ENCODE assay signal across 18 cellular contexts in the genomic region with DNA sequence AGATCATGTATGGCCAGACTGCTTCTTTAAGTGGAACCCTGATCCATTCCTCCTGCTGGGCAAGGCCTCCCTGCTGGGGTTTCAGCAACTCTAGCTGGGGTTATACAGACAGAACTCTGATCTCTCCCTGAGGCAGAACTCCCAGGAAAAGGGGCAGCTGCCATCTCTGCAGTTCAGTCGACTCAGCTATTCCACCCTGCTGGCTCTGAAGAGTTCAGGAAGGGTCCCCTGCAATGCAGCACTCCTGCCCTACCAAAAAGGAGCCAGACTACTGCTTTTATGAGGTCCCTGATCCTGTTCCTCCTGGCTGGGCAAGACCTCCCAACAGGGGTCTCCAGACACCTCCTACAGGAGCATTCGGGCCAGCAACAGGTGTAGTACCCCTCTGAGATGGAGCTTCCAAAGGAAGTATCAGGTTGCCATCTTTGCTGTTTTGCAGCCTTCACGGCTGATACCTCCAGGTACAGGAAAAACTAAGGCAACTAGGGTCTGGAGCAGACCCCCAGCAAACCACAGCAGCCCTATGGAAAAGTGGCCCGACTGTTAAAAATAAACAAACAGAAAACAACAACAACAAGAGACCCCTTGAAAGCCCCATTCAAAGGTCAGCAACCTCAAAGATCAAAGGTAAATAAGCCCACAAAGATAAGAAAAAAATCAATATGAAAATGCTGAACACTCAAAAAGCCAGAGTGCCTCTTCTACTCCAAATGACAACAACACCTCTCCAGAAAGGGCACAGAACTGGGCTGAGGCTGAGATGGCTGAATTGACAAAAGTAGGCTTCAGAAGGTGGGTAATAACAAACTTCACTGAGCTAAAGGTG. TPM values are rescaled to one million over a fixed set of nuclear protein-coding genes. Genes with fewer than 3 reads are reported as not detected.
DNase-seq lines count a peak whose midpoint lies in the region; ATAC-seq, FAIRE-seq and TF ChIP-seq lines count a peak whose summit lies in the region.
"Had no signal": no experiment of that assay in that cellular context is flagged by ENCODE, and none has a peak within 500 bp of the region (broad histone marks: within the 10 kb centered on the region; RNA-seq: fewer than 3 reads in every experiment).

No MANE protein-coding gene starts in this region.

- WGBS in K562 (ENCODE audit: insufficient coverage, low coverage, missing lambda C conversion rate): 27% methylated on average over 4 of the region's 4 CpGs
- WGBS in neuronal stem cell (ENCODE audit: extremely low coverage in 2 of 2, insufficient read length in 2 of 2, insufficient replicate concordance in 1 of 2), 2 donors: no CpG with 5 or more reads among the region's 4 CpGs

- no peaks in the 10 kb centered on the region for H3K36me3 ChIP-seq in GM23338 (ENCODE audit: insufficient read depth)
- no peaks in the 10 kb centered on the region for H3K36me3 ChIP-seq in K562 (ENCODE audit: control insufficient read depth, insufficient read depth, low read length)
- H3K36me3 ChIP-seq in neuronal stem cell (replicated peaks in 1 of 2; ENCODE audit: control insufficient read depth in 2 of 2, insufficient read depth in 2 of 2, low read length in 2 of 2): no peaks in the 10 kb centered on the region
- H3K36me3 ChIP-seq: Peyer's patch had no signal

- no TSS peak for BruUV-seq in K562 (replicated peaks; lab: Mats Ljungman, UMichigan)

- H2BK5ac ChIP-seq in neuronal stem cell (ENCODE audit: low read length): no peak overlapping the region

- no peak overlapping the region for H3K9ac ChIP-seq in K562 (ENCODE audit: insufficient read depth in 1 of 2, low read depth in 2 of 2, low read length in 2 of 2)
- H3K9ac ChIP-seq in neuronal stem cell (ENCODE audit: low read depth, low read length, poor library complexity): no peak overlapping the region
- H3K9ac ChIP-seq: SK-N-SH had no signal

- no peak overlapping the region for H3K14ac ChIP-seq in neuronal stem cell (ENCODE audit: low read length)

- no peak for TF ChIP-seq EP300 in K562 (IDR thresholded peaks at IDR 0.05; ENCODE audit: low read length)

- no peak for TF ChIP-seq RAD21 in K562 (CRISPR knock-in tag; conservative IDR thresholded peaks at IDR 0.05 in 1 of 2, IDR thresholded peaks at IDR 0.05 in 1 of 2)

- H3K4me3 Mint-ChIP-seq in GM23338: no peak overlapping the region
- no peak overlapping the region for H3K4me3 Mint-ChIP-seq in natural killer cell treated with Interleukin-12 subunit alpha and Interleukin-12 subunit beta and Interleukin-15 and Interleukin-18, amount 100 ng/mL, for 72 hours
- H3K4me3 Mint-ChIP-seq: CD4-positive, CD25-positive, alpha-beta regulatory T cell; T-cell had no signal

- DNase-seq in GM23338 (ENCODE audit: low spot score) (no peak), NCI-H146 treated with DMSO at 0.1 percent for 48 hours (lab: John Stamatoyannopoulos, UW; ENCODE audit: unreplicated experiment) (peak; percentile 77), K562 (ENCODE audit: extremely low read depth in 1 of 4, low spot score in 3 of 4) (no peak), neuronal stem cell (ENCODE audit: low spot score) (no peak), NCI-H1930 (lab: John Stamatoyannopoulos, UW) (no peak), coronary artery (ENCODE audit: low spot score) (no peak)
- DNase-seq in natural killer cell treated with Interleukin-12 subunit alpha and Interleukin-12 subunit beta and Interleukin-15 and Interleukin-18, amount 100 ng/mL, for 72 hours (ENCODE audit: low spot score): no peak
- DNase-seq: ACHN; CD4-positive, CD25-positive, alpha-beta regulatory T cell; HCEC 1CT; KG1; NCI-H1436 treated with DMSO at 0.1 percent for 48 hours; NCI-H446; NCI-H774; Peyer's patch; SK-N-SH; T-cell had no signal

- no peak overlapping the region for H3K27ac Mint-ChIP-seq in GM23338
- peak overlapping the region in 1 of 2 donors; percentile 1 for H3K27ac Mint-ChIP-seq in natural killer cell treated with Interleukin-12 subunit alpha and Interleukin-12 subunit beta and Interleukin-15 and Interleukin-18, amount 100 ng/mL, for 72 hours
- H3K27ac Mint-ChIP-seq: CD4-positive, CD25-positive, alpha-beta regulatory T cell; T-cell had no signal

- H3K36me3 Mint-ChIP-seq in GM23338 (ENCODE audit: low read depth): peaks cover 14% of the 10 kb centered on the region
- H3K36me3 Mint-ChIP-seq in natural killer cell treated with Interleukin-12 subunit alpha and Interleukin-12 subunit beta and Interleukin-15 and Interleukin-18, amount 100 ng/mL, for 72 hours: no peaks in the 10 kb centered on the region
- H3K36me3 Mint-ChIP-seq: CD4-positive, CD25-positive, alpha-beta regulatory T cell; T-cell had no signal

- H4K20me1 ChIP-seq in GM23338 (replicated peaks; ENCODE audit: insufficient read depth) (no peaks in the 10 kb centered on the region), K562 (replicated peaks; ENCODE audit: control insufficient read depth, insufficient read depth, low read length) (no peaks in the 10 kb centered on the region; the same call in 1 of the 2 replicates)

- no peak overlapping the region for H3K23ac ChIP-seq in neuronal stem cell (ENCODE audit: low read depth, low read length, poor library complexity)

- peak overlapping the region; percentile 42 for H2BK120ac ChIP-seq in neuronal stem cell (ENCODE audit: low read depth, low read length)

- CTCF ChIA-PET in K562 (lab: Yijun Ruan, JAX; ENCODE audit: low intra/inter-chr PET ratio): no interaction called here

- H3K27me3 Mint-ChIP-seq in GM23338 (ENCODE audit: insufficient read depth, low read depth, poor library complexity): peaks cover 4% of the 10 kb centered on the region
- H3K27me3 Mint-ChIP-seq in natural killer cell treated with Interleukin-12 subunit alpha and Interleukin-12 subunit beta and Interleukin-15 and Interleukin-18, amount 100 ng/mL, for 72 hours: peaks cover 5 to 7% of the 10 kb centered on the region in 2 donors

- H3K4me3 ChIP-seq in GM23338: no peak overlapping the region
- H3K4me3 ChIP-seq in K562: no peak overlapping the region
- no peak overlapping the region for H3K4me3 ChIP-seq in neuronal stem cell (ENCODE audit: low read length in 2 of 2)
- no peak overlapping the region for H3K4me3 ChIP-seq in coronary artery
- H3K4me3 ChIP-seq: Peyer's patch had no signal

- peak overlapping the region; percentile 7 for H2BK12ac ChIP-seq in neuronal stem cell (ENCODE audit: low read length)

- H3K4ac ChIP-seq in neuronal stem cell (ENCODE audit: low read length): no peak overlapping the region

- H3K4me1 Mint-ChIP-seq in GM23338: peaks cover 29% of the 10 kb centered on the region
- peaks cover 0 to 3% of the 10 kb centered on the region in 2 donors for H3K4me1 Mint-ChIP-seq in natural killer cell treated with Interleukin-12 subunit alpha and Interleukin-12 subunit beta and Interleukin-15 and Interleukin-18, amount 100 ng/mL, for 72 hours (ENCODE audit: low read depth in 2 of 2)
- H3K4me1 Mint-ChIP-seq: CD4-positive, CD25-positive, alpha-beta regulatory T cell; T-cell had no signal

- POLR2A ChIA-PET in K562 (lab: Yijun Ruan, JAX): interaction anchor here (1.5 to 1.7 kb wide), 2 partner anchors 11 to 13 kb away, joined by 3 to 4 read pairs; no protein-coding TSS in a partner anchor

- H2AK5ac ChIP-seq in neuronal stem cell (ENCODE audit: low read depth, low read length): peak overlapping the region; percentile 44

- H3K9me1 ChIP-seq in K562 (ENCODE audit: control insufficient read depth, insufficient read depth, low read length): no peaks in the 10 kb centered on the region

- H3K9me3 ChIP-seq in K562 (replicated peaks; ENCODE audit: control insufficient read depth, insufficient read depth, low read depth, low read length) (no peaks in the 10 kb centered on the region), neuronal stem cell (replicated peaks in 1 of 2; ENCODE audit: control insufficient read depth in 2 of 2, insufficient read depth in 1 of 2, low read depth in 1 of 2, low read length in 2 of 2) (no peaks in the 10 kb centered on the region)
- H3K9me3 ChIP-seq: Peyer's patch, SK-N-SH had no signal

- no peak for FAIRE-seq in K562 (lab: Jason Lieb, UNC)

- H2AFZ ChIP-seq in GM23338: peak overlapping the region; percentile 39; the same call in 1 of the 2 replicates
- peak overlapping the region; percentile 83; the same call in 1 of the 2 replicates for H2AFZ ChIP-seq in K562 (ENCODE audit: low read depth, low read length)
- H2AFZ ChIP-seq in neuronal stem cell (ENCODE audit: low read length): peak overlapping the region; percentile 69

- H3K18ac ChIP-seq in neuronal stem cell (ENCODE audit: low read length): peak overlapping the region; percentile 76

- H4K91ac ChIP-seq in neuronal stem cell (ENCODE audit: low read depth, low read length, poor library complexity): no peak overlapping the region

- no peaks in the 10 kb centered on the region for H3K27me3 ChIP-seq in GM23338 (ENCODE audit: insufficient read depth)
- no peaks in the 10 kb centered on the region for H3K27me3 ChIP-seq in K562 (ENCODE audit: control insufficient read depth in 2 of 2, insufficient read depth in 2 of 2, low read length in 2 of 2)
- H3K27me3 ChIP-seq in neuronal stem cell (ENCODE audit: control insufficient read depth in 3 of 3, insufficient read depth in 3 of 3, low read depth in 1 of 3, low read length in 3 of 3): no peaks in the 10 kb centered on the region
- H3K27me3 ChIP-seq: Peyer's patch had no signal

- TF ChIP-seq POLR2A in K562 (conservative IDR thresholded peaks at IDR 0.05): no peak

- H3K9me2 ChIP-seq in GM23338 (ENCODE audit: insufficient read depth): peaks cover 11% of the 10 kb centered on the region
- H3K9me2 ChIP-seq: SK-N-SH had no signal

- TF ChIP-seq CTCF in GM23338 (conservative IDR thresholded peaks at IDR 0.05; ENCODE audit: low read depth in 2 of 2) (no peak), K562 (IDR thresholded peaks at IDR 0.05 in 2 of 3, conservative IDR thresholded peaks at IDR 0.05 in 1 of 3; ENCODE audit: insufficient read depth in 2 of 3, low read depth in 1 of 3, low read length in 3 of 3) (no peak), coronary artery (IDR thresholded peaks at IDR 0.05) (no peak)

- no peak overlapping the region for H2BK15ac ChIP-seq in neuronal stem cell (ENCODE audit: low read length)

- H3K9me3 Mint-ChIP-seq in GM23338: peaks cover 13% of the 10 kb centered on the region; the same call in 2 of the 3 replicates
- peaks cover 3% of the 10 kb centered on the region for H3K9me3 Mint-ChIP-seq in natural killer cell treated with Interleukin-12 subunit alpha and Interleukin-12 subunit beta and Interleukin-15 and Interleukin-18, amount 100 ng/mL, for 72 hours
- H3K9me3 Mint-ChIP-seq: T-cell had no signal

- no peak for ATAC-seq in GM23338
- ATAC-seq in K562: no peak
- ATAC-seq in natural killer cell treated with Interleukin-12 subunit alpha and Interleukin-12 subunit beta and Interleukin-15 and Interleukin-18, amount 100 ng/mL, for 72 hours: no peak
- ATAC-seq: Right ventricle myocardium inferior, T-cell had no signal

- no peak overlapping the region for H4K8ac ChIP-seq in neuronal stem cell (ENCODE audit: low read depth, low read length)

- H3K4me2 ChIP-seq in GM23338 (no peak overlapping the region), K562 (ENCODE audit: insufficient read depth, low read length) (no peak overlapping the region), neuronal stem cell (ENCODE audit: insufficient read depth, low read length, poor library complexity, severe bottlenecking) (no peak overlapping the region)
- H3K4me2 ChIP-seq: SK-N-SH had no signal

- intact Hi-C loops in K562 (cut with micrococcal nuclease): no loop called here

- in situ Hi-C loops in K562 (cut with MboI): no loop called here

- no peaks in the 10 kb centered on the region for H3K79me1 ChIP-seq in neuronal stem cell (ENCODE audit: low read depth, low read length)

- no peaks in the 10 kb centered on the region for H3K79me2 ChIP-seq in GM23338 (replicated peaks; ENCODE audit: insufficient read depth)
- no peaks in the 10 kb centered on the region for H3K79me2 ChIP-seq in K562 (ENCODE audit: control insufficient read depth, insufficient read depth, low read length)

- H3F3A ChIP-seq in GM23338 (replicated peaks; ENCODE audit: low read depth): no peaks in the 10 kb centered on the region; the same call in 1 of the 2 replicates

- H3K27ac ChIP-seq in GM23338 (ENCODE audit: low read depth) (no peak overlapping the region), K562 (ENCODE audit: extremely low read depth, low read depth, low read length) (no peak overlapping the region), neuronal stem cell (replicated peaks; ENCODE audit: low read length) (no peak overlapping the region), coronary artery (no peak overlapping the region)
- H3K27ac ChIP-seq: Peyer's patch had no signal

- H3K4me1 ChIP-seq in GM23338 (ENCODE audit: insufficient read depth) (peaks cover 17% of the 10 kb centered on the region; the same call in 1 of the 2 replicates), K562 (replicated peaks in 1 of 2; ENCODE audit: control insufficient read depth in 2 of 2, insufficient read depth in 2 of 2, low read length in 2 of 2) (peaks cover 0 to 19% of the 10 kb centered on the region in 2 experiments; a peak in 4 of 5 replicates), neuronal stem cell (ENCODE audit: control insufficient read depth in 2 of 2, insufficient read depth in 1 of 2, low read depth in 1 of 2, low read length in 2 of 2) (peaks cover 0 to 3% of the 10 kb centered on the region in 2 donors)
- H3K4me1 ChIP-seq: Peyer's patch had no signal

RNA-seq across cellular contexts. Expression of a gene that starts 14.2 kb away (rescaled TPM):
- total RNA-seq in GM23338 (2014; rRNA removed; shearing (Covaris generic)): 2.8 and 3.3 TPM in 2 replicates
- polyA plus RNA-seq in GM23338 (2016; fragmentation: Nextera tagmentation; extraction: Ambion mirVana) (2.3 and 3.6 TPM in 2 replicates), K562 (2011; rRNA removed) (not detected in 2 replicates), K562 (2014; fragmentation: Illumina TruSeq; extraction: Trizol) (not detected in 2 replicates), K562 (2014; fragmentation: Nextera tagmentation; extraction: Ambion mirVana) (not detected), K562 (2014; rRNA removed) (0.30 TPM in 1 of 2 replicates, not detected in the other)
- total RNA-seq in K562 (2011; cell fraction: chromatin; rRNA removed; ENCODE audit: low replicate concordance): not detected in 2 replicates
- not detected in 2 replicates for total RNA-seq in K562 (2011; cell fraction: nucleolus; rRNA removed)
- total RNA-seq in K562 (2011; cell fraction: nucleoplasm; rRNA removed): not detected in 2 replicates
- total RNA-seq in K562 (2014; rRNA removed) (not detected in 2 replicates), K562 (2014; rRNA removed; fragmentation: Illumina TruSeq; extraction: Trizol) (not detected in 2 replicates), K562 (2015; rRNA removed; fragmentation: Illumina TruSeq; extraction: Trizol) (not detected in 2 replicates), K562 (2021) (0.49 and 0.75 TPM in 2 replicates)
- polyA plus RNA-seq in K562 (2011; cell fraction: cytosol; rRNA removed): not detected in 2 replicates
- not detected in 2 replicates for polyA plus RNA-seq in K562 (2011; cell fraction: nucleus; rRNA removed)
- not detected in 2 replicates for polyA plus RNA-seq in K562 (2012)
- polyA minus RNA-seq in K562 (2011; rRNA and poly(A)+ RNA removed): 0.11 TPM in 1 of 2 replicates, not detected in the other
- polyA minus RNA-seq in K562 (2011; cell fraction: cytosol; rRNA and poly(A)+ RNA removed): 4.3 TPM in 1 of 2 replicates, not detected in the other
- polyA minus RNA-seq in K562 (2011; cell fraction: nucleus; rRNA and poly(A)+ RNA removed): not detected in 2 replicates
- polyA plus RNA-seq in neuronal stem cell (2013, experiment 1 of 2): 0.64 TPM
- 0.69 TPM for polyA plus RNA-seq in neuronal stem cell (2013, experiment 2 of 2)
- total RNA-seq in natural killer cell treated with Interleukin-12 subunit alpha and Interleukin-12 subunit beta and Interleukin-15 and Interleukin-18, amount 100 ng/mL, for 72 hours: not detected
- total RNA-seq: CD4-positive, CD25-positive, alpha-beta regulatory T cell had no signal
- polyA plus RNA-seq: SK-N-SH had no signal
